Comparison of ENCODE assay signal across 8 cellular contexts in the genomic region with DNA sequence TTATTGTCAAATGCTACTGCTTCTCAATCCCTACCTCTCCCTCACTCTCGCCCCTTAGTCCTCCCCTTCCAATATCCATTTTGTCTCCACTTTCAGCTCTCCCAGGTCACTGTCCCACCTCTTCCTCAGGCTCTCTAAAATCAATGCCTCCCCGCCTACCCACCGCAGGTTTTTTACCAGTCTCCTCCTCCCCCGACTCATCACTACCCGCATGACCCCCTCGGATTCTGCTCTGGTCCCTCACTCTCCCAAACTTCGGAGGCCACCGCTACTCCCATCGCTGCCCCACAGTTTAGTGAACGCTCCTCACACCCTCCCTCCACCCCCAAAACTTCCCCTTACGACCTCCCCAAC. TPM values are rescaled to one million over a fixed set of nuclear protein-coding genes. Genes with fewer than 3 reads are reported as not detected.
DNase-seq lines count a peak whose midpoint lies in the region; ATAC-seq and TF ChIP-seq lines count a peak whose summit lies in the region.

No MANE protein-coding gene starts in this region.

- H3K27me3 ChIP-seq in gastroesophageal sphincter, result no peaks in the 10 kb centered on the region
- no peaks in the 10 kb centered on the region for H3K27me3 ChIP-seq in parathyroid adenoma (ENCODE audit: control insufficient read depth, insufficient read depth, low read length)

- H3K27me3 Mint-ChIP-seq in activated T-cell treated with anti-CD3 and anti-CD28 coated beads, Interleukin-2, amount 50 U/mL, for 24 hours, result no peaks in the 10 kb centered on the region

- ATAC-seq in gastroesophageal sphincter, result no peak

- TF ChIP-seq CTCF in gastroesophageal sphincter (IDR thresholded peaks at IDR 0.05), result no peak
- TF ChIP-seq CTCF in parathyroid adenoma (IDR thresholded peaks at IDR 0.05), result no peak

- peaks cover 0 to 47% (median 0%) of the 10 kb centered on the region in 3 donors for H3K4me1 ChIP-seq in gastroesophageal sphincter
- peaks cover 2% of the 10 kb centered on the region for H3K4me1 ChIP-seq in parathyroid adenoma

- no peak for TF ChIP-seq POLR2A in gastroesophageal sphincter (IDR thresholded peaks at IDR 0.05)

- H3K36me3 Mint-ChIP-seq in activated T-cell treated with anti-CD3 and anti-CD28 coated beads, Interleukin-2, amount 50 U/mL, for 24 hours (ENCODE audit: low read depth), result peaks cover 39% of the 10 kb centered on the region

- H3K27ac Mint-ChIP-seq in activated T-cell treated with anti-CD3 and anti-CD28 coated beads, Interleukin-2, amount 50 U/mL, for 24 hours, result peak overlapping the region; percentile 97

- peaks cover 48% of the 10 kb centered on the region for H3K4me1 Mint-ChIP-seq in activated T-cell treated with anti-CD3 and anti-CD28 coated beads, Interleukin-2, amount 50 U/mL, for 24 hours (ENCODE audit: low read depth)

- H3K36me3 ChIP-seq in gastroesophageal sphincter (no peaks in the 10 kb centered on the region), parathyroid adenoma (ENCODE audit: control insufficient read depth, insufficient read depth, low read length) (no peaks in the 10 kb centered on the region)

- H3K9ac ChIP-seq in parathyroid adenoma, result peak overlapping the region; percentile 29

- H3K4me2 ChIP-seq in parathyroid adenoma (ENCODE audit: low read length), result peak overlapping the region; percentile 89

- peak overlapping the region; percentile 96 for H2AFZ ChIP-seq in parathyroid adenoma

- peak overlapping the region; percentile 97 for H3K4me3 Mint-ChIP-seq in activated T-cell treated with anti-CD3 and anti-CD28 coated beads, Interleukin-2, amount 50 U/mL, for 24 hours

- peak overlapping the region; percentile 89 for H3K4me3 ChIP-seq in Jurkat, Clone E6-1 (ENCODE audit: low read length)
- H3K4me3 ChIP-seq in gastroesophageal sphincter (peak overlapping the region; percentile 58 to 76), parathyroid adenoma (ENCODE audit: low read depth, low read length) (peak overlapping the region; percentile 85)

- peaks cover 17% of the 10 kb centered on the region for H3K79me2 ChIP-seq in parathyroid adenoma

- no peak for TF ChIP-seq EP300 in gastroesophageal sphincter (IDR thresholded peaks at IDR 0.05)

- WGBS in gastroesophageal sphincter (ENCODE audit: low coverage in 1 of 2), 2 donors, result 0% methylated on average over 8 to 11 of the region's 11 CpGs

- peak overlapping the region; percentile 1 to 92 (median 70) for H3K27ac ChIP-seq in gastroesophageal sphincter
- H3K27ac ChIP-seq in parathyroid adenoma, result peak overlapping the region; percentile 64

- DNase-seq in NCI-H2171 treated with DMSO at 0.1 percent for 48 hours (lab: John Stamatoyannopoulos, UW) (peak; percentile 46), NCI-H2171 (lab: John Stamatoyannopoulos, UW) (no peak), DMS114 treated with DMSO at 0.1 percent for 48 hours (lab: John Stamatoyannopoulos, UW; ENCODE audit: unreplicated experiment) (no peak), SHP77 (lab: John Stamatoyannopoulos, UW) (no peak)
- no peak for DNase-seq in Jurkat, Clone E6-1 (ENCODE audit: low read depth, low spot score)
- no peak for DNase-seq in activated T-cell treated with anti-CD3 and anti-CD28 coated beads, Interleukin-2, amount 50 U/mL, for 24 hours

- no peaks in the 10 kb centered on the region for H3K9me3 Mint-ChIP-seq in activated T-cell treated with anti-CD3 and anti-CD28 coated beads, Interleukin-2, amount 50 U/mL, for 24 hours

- no peaks in the 10 kb centered on the region for H3K9me3 ChIP-seq in gastroesophageal sphincter
- no peaks in the 10 kb centered on the region for H3K9me3 ChIP-seq in parathyroid adenoma (ENCODE audit: control insufficient read depth, low read length)

RNA-seq across cellular contexts. Expression of gene CRLF3, which starts 0.5 kb away (rescaled TPM):
- 40.3 TPM for polyA plus RNA-seq in Jurkat, Clone E6-1 (2012; ENCODE audit: insufficient read depth, insufficient read length)
- 10 to 100 TPM in 3 of 4 donors, 1 to 10 TPM in 1; 7.0 to 18.4 (median 11.4) TPM for total RNA-seq in gastroesophageal sphincter

RNA-seq across cellular contexts. Expression of gene ATAD5, which starts 7.8 kb away (rescaled TPM):
- polyA plus RNA-seq in Jurkat, Clone E6-1 (2012; ENCODE audit: insufficient read depth, insufficient read length), result 10.2 TPM
- total RNA-seq in gastroesophageal sphincter, result 1 to 10 TPM in 1 of 4 donors, under 1 TPM in 3; 0.47 to 1.7 (median 0.86) TPM
